Comparison of ENCODE assay signal across 21 cellular contexts in the genomic region with DNA sequence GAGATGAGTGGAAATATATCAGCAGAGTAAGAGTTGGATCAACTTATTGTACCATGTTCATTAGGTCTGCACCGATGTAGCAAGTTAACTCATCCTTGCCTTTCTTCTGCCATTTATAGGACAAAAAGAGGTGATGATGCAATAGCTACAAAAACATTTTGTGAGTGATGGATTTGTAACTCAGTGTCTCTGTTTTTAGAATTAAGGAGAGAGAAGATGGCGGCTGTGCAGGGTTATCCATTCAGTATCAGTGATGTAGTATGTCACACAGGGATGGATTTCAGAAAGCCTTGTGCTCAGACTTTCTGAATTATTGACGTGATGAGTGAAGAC.
DNase-seq lines count a peak whose midpoint lies in the region; ATAC-seq and TF ChIP-seq lines count a peak whose summit lies in the region.
"Had no signal": no experiment of that assay in that cellular context is flagged by ENCODE, and none has a peak within 500 bp of the region (broad histone marks: within the 10 kb centered on the region; RNA-seq: fewer than 3 reads in every experiment).

No MANE protein-coding gene starts in this region.

- H3K4me3 Mint-ChIP-seq in HFFc6, result peak overlapping the region; percentile 1; the same call in 1 of the 2 replicates
- H3K4me3 Mint-ChIP-seq: activated CD4-positive, alpha-beta memory T cell treated with anti-CD3 and anti-CD28 coated beads for 36 hours; activated naive CD8-positive, alpha-beta T cell treated with anti-CD3 and anti-CD28 coated beads for 36 hours; stimulated activated naive CD8-positive, alpha-beta T cell treated with anti-CD3 and anti-CD28 coated beads, Interleukin-15, amount 100 ng/mL, for 72 hours had no signal

- H3K9me3 ChIP-seq in liver (ENCODE audit: control insufficient read depth in 4 of 4, low read length in 3 of 4), result no peaks in the 10 kb centered on the region
- no peaks in the 10 kb centered on the region for H3K9me3 ChIP-seq in smooth muscle cell (replicated peaks; ENCODE audit: low read depth)
- H3K9me3 ChIP-seq: sigmoid colon, thyroid gland had no signal

- no peaks in the 10 kb centered on the region for H4K20me1 ChIP-seq in smooth muscle cell (ENCODE audit: low read depth)

- H3K36me3 Mint-ChIP-seq in HFFc6 (ENCODE audit: low read depth), result peaks cover 38% of the 10 kb centered on the region
- H3K36me3 Mint-ChIP-seq: activated CD4-positive, alpha-beta memory T cell treated with anti-CD3 and anti-CD28 coated beads for 36 hours; activated naive CD8-positive, alpha-beta T cell treated with anti-CD3 and anti-CD28 coated beads for 36 hours had no signal

- H3K27ac ChIP-seq in VCaP (peak overlapping the region; percentile 65), liver (ENCODE audit: low read depth in 1 of 2, low read length in 2 of 2) (peak overlapping the region; percentile 84 to 88), smooth muscle cell (ENCODE audit: low read depth) (peak overlapping the region; percentile 32)
- H3K27ac ChIP-seq: foreskin keratinocyte, sigmoid colon, thyroid gland had no signal

- peak overlapping the region; percentile 51 for H3K4me2 ChIP-seq in smooth muscle cell

- no peak for TF ChIP-seq CTCF in HFFc6 (IDR thresholded peaks at IDR 0.05)
- no peak for TF ChIP-seq CTCF in VCaP (conservative IDR thresholded peaks at IDR 0.05)
- no peak for TF ChIP-seq CTCF in liver (IDR thresholded peaks at IDR 0.05; ENCODE audit: low read depth, low read length, missing input control)
- no peak for TF ChIP-seq CTCF in smooth muscle cell (IDR thresholded peaks at IDR 0.05; ENCODE audit: borderline replicate concordance, insufficient read depth, poor library complexity, severe bottlenecking)
- no peak for TF ChIP-seq CTCF in GM13976 (IDR thresholded peaks at IDR 0.05; ENCODE audit: borderline replicate concordance, control extremely low read depth, extremely low read depth, insufficient read depth, missing control alignments)

- H3K79me2 ChIP-seq in smooth muscle cell (ENCODE audit: low read depth), result no peaks in the 10 kb centered on the region

- H3K36me3 ChIP-seq in liver (ENCODE audit: control insufficient read depth in 4 of 4, insufficient read depth in 3 of 4, low read depth in 1 of 4, low read length in 3 of 4), result peaks cover 0 to 10% (median 6%) of the 10 kb centered on the region in 4 donors
- H3K36me3 ChIP-seq in smooth muscle cell (ENCODE audit: low read depth), result peaks cover 10% of the 10 kb centered on the region

- peaks cover 42% of the 10 kb centered on the region for H3K4me1 Mint-ChIP-seq in HFFc6 (ENCODE audit: low read depth)
- H3K4me1 Mint-ChIP-seq: activated naive CD8-positive, alpha-beta T cell treated with anti-CD3 and anti-CD28 coated beads for 36 hours; stimulated activated naive CD8-positive, alpha-beta T cell treated with anti-CD3 and anti-CD28 coated beads, Interleukin-15, amount 100 ng/mL, for 72 hours had no signal

- H3K9me3 Mint-ChIP-seq in HFFc6, result peaks cover 4% of the 10 kb centered on the region; the same call in 1 of the 2 replicates
- H3K9me3 Mint-ChIP-seq: activated CD4-positive, alpha-beta memory T cell treated with anti-CD3 and anti-CD28 coated beads for 36 hours; activated naive CD8-positive, alpha-beta T cell treated with anti-CD3 and anti-CD28 coated beads for 36 hours had no signal

- DNase-seq in HFFc6, result no peak
- DNase-seq in smooth muscle cell (lab: John Stamatoyannopoulos, UW; ENCODE audit: unreplicated experiment), result no peak
- no peak for DNase-seq in T-helper 2 cell
- DNase-seq in GM13976 (ENCODE audit: low spot score), result no peak
- DNase-seq: activated CD4-positive, alpha-beta memory T cell treated with anti-CD3 and anti-CD28 coated beads for 36 hours; activated CD8-positive, alpha-beta memory T cell treated with anti-CD3 and anti-CD28 coated beads, Interleukin-2, amount 50 U/mL, for 48 hours; activated naive CD8-positive, alpha-beta T cell treated with anti-CD3 and anti-CD28 coated beads for 36 hours; cerebellar nuclear complex; DMS79 treated with DMSO at 0.1 percent for 48 hours; foreskin keratinocyte; H7; MM.1S; sigmoid colon; stimulated activated naive CD8-positive, alpha-beta T cell treated with anti-CD3 and anti-CD28 coated beads, Interleukin-15, amount 100 ng/mL, for 72 hours; T1000; thyroid gland had no signal

- 62% methylated on average over 3 of the region's 3 CpGs for whole genome bisulfite sequencing in liver
- 35% methylated on average over 3 of the region's 3 CpGs for WGBS in smooth muscle cell (ENCODE audit: low lambda C conversion rate)

- peak overlapping the region; percentile 27 for H3K27ac Mint-ChIP-seq in HFFc6
- H3K27ac Mint-ChIP-seq: activated CD4-positive, alpha-beta memory T cell treated with anti-CD3 and anti-CD28 coated beads for 36 hours; activated naive CD8-positive, alpha-beta T cell treated with anti-CD3 and anti-CD28 coated beads for 36 hours had no signal

- H3K9ac ChIP-seq in liver (ENCODE audit: low read depth in 1 of 2, low read length in 2 of 2) (no peak overlapping the region), smooth muscle cell (ENCODE audit: low read depth) (no peak overlapping the region)

- peaks cover 18% of the 10 kb centered on the region for H3K27me3 Mint-ChIP-seq in HFFc6 (ENCODE audit: insufficient read depth)
- H3K27me3 Mint-ChIP-seq: activated CD4-positive, alpha-beta memory T cell treated with anti-CD3 and anti-CD28 coated beads for 36 hours; activated naive CD8-positive, alpha-beta T cell treated with anti-CD3 and anti-CD28 coated beads for 36 hours; progenitor cell of endocrine pancreas; stimulated activated naive CD8-positive, alpha-beta T cell treated with anti-CD3 and anti-CD28 coated beads, Interleukin-15, amount 100 ng/mL, for 72 hours had no signal

- ATAC-seq in GM19351 (IDR thresholded peaks at IDR 0.05; ENCODE audit: unreplicated experiment), result no peak
- ATAC-seq: foreskin keratinocyte; Right ventricle myocardium inferior; stimulated activated naive CD8-positive, alpha-beta T cell treated with anti-CD3 and anti-CD28 coated beads, Interleukin-15, amount 100 ng/mL, for 72 hours had no signal

- peaks cover 3 to 25% (median 15%) of the 10 kb centered on the region in 4 donors for H3K4me1 ChIP-seq in liver (ENCODE audit: control insufficient read depth in 4 of 4, insufficient read depth in 4 of 4, low read length in 3 of 4)
- H3K4me1 ChIP-seq in smooth muscle cell (ENCODE audit: low read depth), result peaks cover 4% of the 10 kb centered on the region
- H3K4me1 ChIP-seq: foreskin keratinocyte, sigmoid colon, thyroid gland had no signal

- no peak overlapping the region for H2AFZ ChIP-seq in smooth muscle cell (ENCODE audit: low read depth)

- H3K27me3 ChIP-seq in liver (ENCODE audit: control insufficient read depth in 4 of 4, insufficient read depth in 4 of 4, low read length in 3 of 4) (no peaks in the 10 kb centered on the region), smooth muscle cell (ENCODE audit: low read depth) (no peaks in the 10 kb centered on the region)
- H3K27me3 ChIP-seq: foreskin keratinocyte, sigmoid colon, thyroid gland had no signal

- peaks cover 31% of the 10 kb centered on the region for H3F3A ChIP-seq in smooth muscle cell (ENCODE audit: low read depth)

- in situ Hi-C loops in GM13976 (cut with MboI; ENCODE audit: low sequenced_read_pairs, unreplicated experiment), result no loop called here

- H3K4me3 ChIP-seq in liver (ENCODE audit: low read depth in 1 of 3, low read length in 3 of 3) (no peak overlapping the region), smooth muscle cell (no peak overlapping the region)
- H3K4me3 ChIP-seq: sigmoid colon, thyroid gland had no signal

- TF ChIP-seq RAD21 in liver (IDR thresholded peaks at IDR 0.05), result no peak

TF ChIP-seq in liver, 16 proteins besides CTCF, POLR2A, EP300 and RAD21:
- TF ChIP-seq, protein P1, sequence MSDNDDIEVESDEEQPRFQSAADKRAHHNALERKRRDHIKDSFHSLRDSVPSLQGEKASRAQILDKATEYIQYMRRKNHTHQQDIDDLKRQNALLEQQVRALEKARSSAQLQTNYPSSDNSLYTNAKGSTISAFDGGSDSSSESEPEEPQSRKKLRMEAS (IDR thresholded peaks at IDR 0.05), result no peak
- TF ChIP-seq RXRA (IDR thresholded peaks at IDR 0.05) (no peak), NR2F2 (IDR thresholded peaks at IDR 0.05) (no peak), FOXA2 (IDR thresholded peaks at IDR 0.05) (no peak), JUND (IDR thresholded peaks at IDR 0.05) (no peak)
- TF ChIP-seq, protein P2, sequence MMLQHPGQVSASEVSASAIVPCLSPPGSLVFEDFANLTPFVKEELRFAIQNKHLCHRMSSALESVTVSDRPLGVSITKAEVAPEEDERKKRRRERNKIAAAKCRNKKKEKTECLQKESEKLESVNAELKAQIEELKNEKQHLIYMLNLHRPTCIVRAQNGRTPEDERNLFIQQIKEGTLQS (IDR thresholded peaks at IDR 0.05), result peak; percentile 56

Comparison
In these comparisons a context has a peak if more than half of its experiments do, and no peak if none do; other contexts are left out.
1. H3K27ac ChIP-seq: peak in every context shown above with its lines; median percentile 86 in liver; 65 in VCaP; 32 in smooth muscle cell.